9 cellular contexts compared by ENCODE assay signal in the genomic region with DNA sequence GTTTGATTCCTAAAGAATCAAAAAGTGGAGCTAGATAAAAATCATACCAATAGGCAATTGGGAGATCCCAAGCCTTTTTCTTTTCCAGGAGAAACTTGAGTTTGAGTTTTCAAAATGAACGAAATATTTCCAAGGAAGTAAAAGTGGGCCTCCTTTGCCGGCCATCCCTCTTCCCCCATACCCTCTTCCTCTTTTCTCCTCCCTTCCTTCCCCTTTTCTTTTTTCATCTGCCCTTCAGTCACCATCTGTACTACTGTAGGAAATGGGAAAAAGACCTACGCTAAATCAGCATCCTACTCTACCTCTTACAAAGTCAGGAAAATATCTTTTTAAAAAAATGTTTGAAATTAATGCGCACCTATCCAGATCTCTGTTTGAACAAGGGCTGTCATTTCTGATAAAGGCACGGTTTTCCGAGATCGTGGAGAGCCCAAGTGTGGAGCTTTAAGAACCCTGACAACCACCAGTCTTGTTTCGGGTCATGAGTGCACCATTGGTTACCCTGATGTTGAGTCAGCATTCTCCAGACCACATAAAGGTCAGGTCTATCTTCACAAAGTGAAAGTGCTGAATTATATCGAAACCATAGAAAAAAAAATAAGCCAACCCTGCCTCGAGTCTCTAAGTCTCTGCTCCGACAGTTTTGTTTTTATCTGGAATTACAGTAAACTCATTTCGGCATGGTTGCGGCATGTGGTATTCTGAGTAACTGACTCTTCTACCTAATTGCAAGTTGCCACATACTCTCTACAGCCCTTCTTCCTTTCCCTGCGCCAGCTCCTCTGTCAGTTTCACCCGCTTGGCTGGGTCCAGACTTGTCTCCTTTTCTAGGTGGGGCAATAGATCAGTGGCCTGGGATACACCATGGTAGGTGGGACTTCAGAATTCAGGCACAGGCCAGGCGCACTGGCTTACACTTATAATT.
DNase-seq lines count a peak whose midpoint lies in the region; ATAC-seq and TF ChIP-seq lines count a peak whose summit lies in the region.
"Had no signal": no experiment of that assay in that cellular context is flagged by ENCODE, and none has a peak within 500 bp of the region (broad histone marks: within the 10 kb centered on the region; RNA-seq: fewer than 3 reads in every experiment).

No MANE protein-coding gene starts in this region.

- peak overlapping the region; percentile 83 for H3K27ac Mint-ChIP-seq in dendritic cell treated with granulocyte-macrophage colony-stimulating factor and Interleukin-4, amounts not matched to agents 40 ng/mL and 50 ng/mL, for 4 days

- DNase-seq in SIG-M5 (lab: John Stamatoyannopoulos, UW), result peak; percentile 17
- DNase-seq in stimulated activated CD8-positive, alpha-beta memory T cell treated with anti-CD3 and anti-CD28 coated beads, Interleukin-7, amount 100 ng/mL, for 48 hours (ENCODE audit: extremely low read depth in 1 of 2, low read depth in 1 of 2), result peak; percentile 14 to 56
- no peak for DNase-seq in cortex of kidney (lab: John Stamatoyannopoulos, UW)
- no peak for DNase-seq in COR-L47 (lab: John Stamatoyannopoulos, UW)
- DNase-seq in foreskin fibroblast, result no peak

- no peak overlapping the region for H3K4me3 ChIP-seq in foreskin fibroblast (ENCODE audit: low read depth in 1 of 2, low read length in 2 of 2)

- ATAC-seq in GM18907 (IDR thresholded peaks at IDR 0.05; ENCODE audit: unreplicated experiment) (peak; percentile 96), HG02885 (IDR thresholded peaks at IDR 0.05; ENCODE audit: poor library complexity, unreplicated experiment) (peak; percentile 99)
- ATAC-seq: Panc1 had no signal

- H3K36me3 Mint-ChIP-seq in dendritic cell treated with granulocyte-macrophage colony-stimulating factor and Interleukin-4, amounts not matched to agents 40 ng/mL and 50 ng/mL, for 4 days (ENCODE audit: low read depth), result no peaks in the 10 kb centered on the region

- H3K9me3 Mint-ChIP-seq in dendritic cell treated with granulocyte-macrophage colony-stimulating factor and Interleukin-4, amounts not matched to agents 40 ng/mL and 50 ng/mL, for 4 days, result no peaks in the 10 kb centered on the region

- intact Hi-C loops in dendritic cell treated with granulocyte-macrophage colony-stimulating factor and Interleukin-4, amounts not matched to agents 40 ng/mL and 50 ng/mL, for 4 days (cut with micrococcal nuclease), result loop anchor here (5.0 kb wide), 3 partner anchors 59 to 201 kb away; no protein-coding TSS in a partner anchor

- H3K4me3 Mint-ChIP-seq in dendritic cell treated with granulocyte-macrophage colony-stimulating factor and Interleukin-4, amounts not matched to agents 40 ng/mL and 50 ng/mL, for 4 days, result peak overlapping the region; percentile 52

- H3K27me3 Mint-ChIP-seq in dendritic cell treated with granulocyte-macrophage colony-stimulating factor and Interleukin-4, amounts not matched to agents 40 ng/mL and 50 ng/mL, for 4 days, result no peaks in the 10 kb centered on the region

- H3K4me1 Mint-ChIP-seq in dendritic cell treated with granulocyte-macrophage colony-stimulating factor and Interleukin-4, amounts not matched to agents 40 ng/mL and 50 ng/mL, for 4 days (ENCODE audit: low read depth), result peaks cover 72% of the 10 kb centered on the region

- TF ChIP-seq CTCF in foreskin fibroblast (IDR thresholded peaks at IDR 0.05; ENCODE audit: low read depth, low read length), result no peak

Comparison
In these comparisons a context has a peak if more than half of its experiments do, and no peak if none do; other contexts are left out.
1. DNase-seq: peak in SIG-M5 (single experiment) and stimulated activated CD8-positive, alpha-beta memory T cell treated with anti-CD3 and anti-CD28 coated beads, Interleukin-7, amount 100 ng/mL, for 48 hours (2 of 2); none in cortex of kidney (single experiment), COR-L47 (single experiment) and foreskin fibroblast (0 of 2).